Comparison of ENCODE assay signal across 21 cellular contexts in the genomic region with DNA sequence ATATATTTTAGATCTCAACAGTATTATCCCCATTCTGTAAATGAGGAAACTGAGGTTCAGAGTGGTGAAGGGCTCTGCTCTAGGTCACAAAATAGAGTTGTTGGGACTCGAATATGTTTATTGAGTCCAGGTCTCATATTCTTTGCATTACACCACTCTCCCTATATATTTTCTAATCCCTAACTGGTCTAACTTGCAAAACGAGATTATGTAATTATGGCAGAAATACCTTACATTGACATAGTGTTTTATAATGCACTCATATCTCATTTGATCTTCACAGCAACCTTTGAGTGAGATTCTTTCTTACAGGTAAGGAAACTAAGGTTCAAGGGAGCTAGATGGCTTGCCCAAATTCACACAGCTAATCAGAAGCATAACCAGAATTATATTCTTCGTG.
DNase-seq lines count a peak whose midpoint lies in the region; ATAC-seq and TF ChIP-seq lines count a peak whose summit lies in the region.
"Had no signal": no experiment of that assay in that cellular context is flagged by ENCODE, and none has a peak within 500 bp of the region (broad histone marks: within the 10 kb centered on the region; RNA-seq: fewer than 3 reads in every experiment).

No MANE protein-coding gene starts in this region.

- H3K4me1 ChIP-seq in breast epithelium (no peaks in the 10 kb centered on the region), PC-9 (replicated peaks; ENCODE audit: insufficient read depth) (peaks cover 16% of the 10 kb centered on the region)
- H3K4me1 ChIP-seq: A549; BE2C; BLaER1 treated with 17β-estradiol and CSF1 and Interleukin-3, amounts not matched to agents 10 nM and 100 nM had no signal

- H3F3A ChIP-seq in PC-9 (ENCODE audit: insufficient read depth, low read depth): no peaks in the 10 kb centered on the region; the same call in 1 of the 2 replicates

- H3K36me3 ChIP-seq in breast epithelium: no peaks in the 10 kb centered on the region
- H3K36me3 ChIP-seq in PC-9 (ENCODE audit: low read depth): no peaks in the 10 kb centered on the region
- H3K36me3 ChIP-seq: BE2C; BLaER1 treated with 17β-estradiol and CSF1 and Interleukin-3, amounts not matched to agents 10 nM and 100 nM had no signal

- peak; percentile 80 for ATAC-seq in esophagus mucosa
- no peak for ATAC-seq in GM21390 (IDR thresholded peaks at IDR 0.05; ENCODE audit: unreplicated experiment)
- ATAC-seq: A549 had no signal

- H3K27ac ChIP-seq in breast epithelium (no peak overlapping the region), PC-9 (no peak overlapping the region)
- H3K27ac ChIP-seq: A549; BLaER1 treated with 17β-estradiol and CSF1 and Interleukin-3, amounts not matched to agents 10 nM and 100 nM had no signal

- H3K27ac Mint-ChIP-seq in activated naive CD4-positive, alpha-beta T cell treated with anti-CD3 and anti-CD28 coated beads for 36 hours: no peak overlapping the region
- H3K27ac Mint-ChIP-seq: CD14-positive monocyte; CD4-positive, alpha-beta T cell; CD8-positive, alpha-beta memory T cell had no signal

- intact Hi-C loops in breast epithelium (cut with DNase I; ENCODE audit: low total_unique reads): no loop called here
- intact Hi-C loops in PC-9 (cut with micrococcal nuclease; ENCODE audit: unreplicated experiment): no loop called here
- intact Hi-C loops in activated naive CD4-positive, alpha-beta T cell treated with anti-CD3 and anti-CD28 coated beads for 36 hours (cut with micrococcal nuclease): no loop called here

- H3K4me2 ChIP-seq in PC-9: peak overlapping the region; percentile 28
- H3K4me2 ChIP-seq: A549; BLaER1 treated with 17β-estradiol and CSF1 and Interleukin-3, amounts not matched to agents 10 nM and 100 nM had no signal

- H3K4me1 Mint-ChIP-seq in activated naive CD4-positive, alpha-beta T cell treated with anti-CD3 and anti-CD28 coated beads for 36 hours (ENCODE audit: low read depth): no peaks in the 10 kb centered on the region
- H3K4me1 Mint-ChIP-seq: CD14-positive monocyte; CD8-positive, alpha-beta memory T cell had no signal

- CTCF ChIA-PET in PC-9 (lab: Charles Lee): no interaction called here
- CTCF ChIA-PET in activated naive CD4-positive, alpha-beta T cell treated with anti-CD3 and anti-CD28 coated beads for 36 hours (lab: Charles Lee): no interaction called here

- POLR2A ChIA-PET in PC-9 (lab: Charles Lee; ENCODE audit: unreplicated experiment): no interaction called here

- TF ChIP-seq POLR2A in breast epithelium (IDR thresholded peaks at IDR 0.05): no peak

- H3K9me3 ChIP-seq in breast epithelium (no peaks in the 10 kb centered on the region), PC-9 (ENCODE audit: insufficient read depth, low read depth) (0 out of 2 replicates have a peak, but pooled peaks cover 5% of the 10 kb centered on the region)
- H3K9me3 ChIP-seq: A549; BE2C; BLaER1 treated with 17β-estradiol and CSF1 and Interleukin-3, amounts not matched to agents 10 nM and 100 nM had no signal

- no peaks in the 10 kb centered on the region for H4K20me1 ChIP-seq in PC-9 (ENCODE audit: insufficient read depth)
- H4K20me1 ChIP-seq: BLaER1 treated with 17β-estradiol and CSF1 and Interleukin-3, amounts not matched to agents 10 nM and 100 nM had no signal

- peaks cover 3% of the 10 kb centered on the region for H3K9me3 Mint-ChIP-seq in activated naive CD4-positive, alpha-beta T cell treated with anti-CD3 and anti-CD28 coated beads for 36 hours
- H3K9me3 Mint-ChIP-seq: CD4-positive, alpha-beta T cell had no signal

- BruUV-seq in PC-9 (replicated peaks; lab: Mats Ljungman, UMichigan): no TSS peak

- H3K4me3 Mint-ChIP-seq in activated naive CD4-positive, alpha-beta T cell treated with anti-CD3 and anti-CD28 coated beads for 36 hours: no peak overlapping the region
- H3K4me3 Mint-ChIP-seq: CD14-positive monocyte; CD4-positive, alpha-beta T cell; CD8-positive, alpha-beta memory T cell had no signal

- H3K4me3 ChIP-seq in breast epithelium: no peak overlapping the region
- no peak overlapping the region for H3K4me3 ChIP-seq in PC-9
- H3K4me3 ChIP-seq: A549; BLaER1 treated with 17β-estradiol and CSF1 and Interleukin-3, amounts not matched to agents 10 nM and 100 nM had no signal

- TF ChIP-seq CTCF in breast epithelium (IDR thresholded peaks at IDR 0.05): no peak
- TF ChIP-seq CTCF in PC-9 (conservative IDR thresholded peaks at IDR 0.05): no peak

- no peaks in the 10 kb centered on the region for H3K79me2 ChIP-seq in PC-9 (ENCODE audit: low read depth)

- DNase-seq in T47D (ENCODE audit: low read depth in 1 of 2, low spot score in 1 of 2) (peak; percentile 36 to 89), breast epithelium (ENCODE audit: low spot score in 2 of 2) (no peak), PC-9 (peak in 1 of 2 experiments; percentile 76), EL (no peak)
- DNase-seq in activated naive CD4-positive, alpha-beta T cell treated with anti-CD3 and anti-CD28 coated beads for 36 hours: no peak
- DNase-seq: 8988T; ACHN; AML-193; BE2C; CD4-positive, alpha-beta T cell; CD8-positive, alpha-beta memory T cell; DMS 273 treated with DMSO at 0.1 percent for 48 hours; DMS79; GF-D8; H7; HCEC 1CT had no signal

- no peaks in the 10 kb centered on the region for H3K36me3 Mint-ChIP-seq in activated naive CD4-positive, alpha-beta T cell treated with anti-CD3 and anti-CD28 coated beads for 36 hours (ENCODE audit: low read depth)
- H3K36me3 Mint-ChIP-seq: CD14-positive monocyte; CD8-positive, alpha-beta memory T cell had no signal

- no peak overlapping the region for H2AFZ ChIP-seq in PC-9

- H3K27me3 ChIP-seq in breast epithelium (no peaks in the 10 kb centered on the region), PC-9 (ENCODE audit: insufficient read depth, low read depth) (no peaks in the 10 kb centered on the region)
- H3K27me3 ChIP-seq: BE2C; BLaER1 treated with 17β-estradiol and CSF1 and Interleukin-3, amounts not matched to agents 10 nM and 100 nM had no signal

- in situ Hi-C loops in T47D (cut with HindIII; ENCODE audit: low pct_unique_long_range_greater_than_20kb, low sequenced_read_pairs): no loop called here

- no peaks in the 10 kb centered on the region for H3K27me3 Mint-ChIP-seq in activated naive CD4-positive, alpha-beta T cell treated with anti-CD3 and anti-CD28 coated beads for 36 hours (ENCODE audit: low read depth)
- H3K27me3 Mint-ChIP-seq: CD4-positive, alpha-beta T cell; CD8-positive, alpha-beta memory T cell had no signal

- H3K9me2 ChIP-seq in PC-9 (ENCODE audit: insufficient read depth): no peaks in the 10 kb centered on the region

Comparison
In these comparisons a context has a peak if more than half of its experiments do, and no peak if none do; other contexts are left out.
1. DNase-seq: peak in T47D (2 of 2); none in breast epithelium (0 of 2), EL (single experiment) and activated naive CD4-positive, alpha-beta T cell treated with anti-CD3 and anti-CD28 coated beads for 36 hours (single experiment).